In genomic region chr12:4828176-4828575, GRCh38 we compare ENCODE assay signal across 18 cellular contexts.
DNase-seq lines count a peak whose midpoint lies in the region; ATAC-seq and TF ChIP-seq lines count a peak whose summit lies in the region.
"Had no signal": no experiment of that assay in that cellular context is flagged by ENCODE, and none has a peak within 500 bp of the region (broad histone marks: within the 10 kb centered on the region; RNA-seq: fewer than 3 reads in every experiment).

No MANE protein-coding gene starts in this region.

- POLR2A ChIA-PET in CD8-positive, alpha-beta memory T cell (lab: Charles Lee), result no interaction called here
- POLR2A ChIA-PET in activated naive CD8-positive, alpha-beta T cell treated with anti-CD3 and anti-CD28 coated beads, Interleukin-2, amount 10 ng/mL, durations not matched to agents 7 days and 5 days (lab: Charles Lee), result interaction anchor here (0.8 to 0.9 kb wide), 2 partner anchors 9 to 12 kb away, joined by 3 read pairs; no protein-coding TSS in a partner anchor
- POLR2A ChIA-PET in SK-N-SH (lab: Yijun Ruan, JAX), result no interaction called here

- H4K20me1 ChIP-seq in BLaER1 (no peaks in the 10 kb centered on the region), OCI-LY3 (ENCODE audit: insufficient read depth, low read length) (no peaks in the 10 kb centered on the region), SK-N-SH (ENCODE audit: insufficient read depth) (no peaks in the 10 kb centered on the region)

- H3K79me2 ChIP-seq in OCI-LY3 (ENCODE audit: low read length) (no peaks in the 10 kb centered on the region), SK-N-SH (ENCODE audit: insufficient read depth) (no peaks in the 10 kb centered on the region)

- no peak for TF ChIP-seq CTCF in OCI-LY3 (IDR thresholded peaks at IDR 0.05; ENCODE audit: low read depth, low read length)
- TF ChIP-seq CTCF in SK-N-SH (IDR thresholded peaks at IDR 0.05), result no peak

- no peak for DNase-seq in CD8-positive, alpha-beta memory T cell
- DNase-seq in activated naive CD8-positive, alpha-beta T cell treated with anti-CD3 and anti-CD28 coated beads, Interleukin-2, amount 10 ng/mL, durations not matched to agents 7 days and 5 days, result no peak
- DNase-seq in SK-N-SH (no peak), D341Med (ENCODE audit: low spot score) (no peak)
- DNase-seq: activated effector memory CD4-positive, alpha-beta T cell treated with anti-CD3 and anti-CD28 coated beads, Interleukin-2, amount 50 U/mL, for 16 hours; effector CD4-positive, alpha-beta T cell; MM.1S; NCI-H187; stimulated activated CD4-positive, alpha-beta T cell treated with anti-CD3 and anti-CD28 coated beads, Interleukin-2, amount 100 ng/mL, for 24 hours; upper lobe of right lung had no signal

- CTCF ChIA-PET in CD8-positive, alpha-beta memory T cell (lab: Charles Lee), result interaction anchor here (2.4 to 3.7 kb wide), 2 partner anchors 21 to 29 kb away, joined by 5 to 21 read pairs; no protein-coding TSS in a partner anchor
- CTCF ChIA-PET in SK-N-SH (lab: Yijun Ruan, JAX), result interaction anchor here (1.7 kb wide), 1 partner anchor 30 kb away, joined by 5 read pairs; no protein-coding TSS in a partner anchor

- H3K27ac ChIP-seq in BLaER1 (peak overlapping the region; percentile 90), OCI-LY3 (ENCODE audit: low read length) (peak overlapping the region; percentile 98; the same call in 1 of the 2 replicates), SK-N-SH (ENCODE audit: low read depth in 2 of 2, low read length in 1 of 2) (no peak overlapping the region)
- no peak overlapping the region for H3K27ac ChIP-seq in CD8-positive, alpha-beta memory T cell (ENCODE audit: low read depth, low read length)
- H3K27ac ChIP-seq: gastroesophageal sphincter, upper lobe of right lung had no signal

- no peak for TF ChIP-seq RAD21 in SK-N-SH (IDR thresholded peaks at IDR 0.05; ENCODE audit: low read length)

- H3K36me3 Mint-ChIP-seq in CD8-positive, alpha-beta memory T cell, result no peaks in the 10 kb centered on the region
- H3K36me3 Mint-ChIP-seq in activated naive CD8-positive, alpha-beta T cell treated with anti-CD3 and anti-CD28 coated beads, Interleukin-2, amount 10 ng/mL, durations not matched to agents 7 days and 5 days, result peaks cover 32% of the 10 kb centered on the region

- H3K4me1 Mint-ChIP-seq in CD8-positive, alpha-beta memory T cell, result peaks cover 62 to 76% (median 69%) of the 10 kb centered on the region in 3 donors
- peaks cover 63% of the 10 kb centered on the region for H3K4me1 Mint-ChIP-seq in activated naive CD8-positive, alpha-beta T cell treated with anti-CD3 and anti-CD28 coated beads, Interleukin-2, amount 10 ng/mL, durations not matched to agents 7 days and 5 days

- ATAC-seq in activated naive CD8-positive, alpha-beta T cell treated with anti-CD3 and anti-CD28 coated beads, Interleukin-2, amount 10 ng/mL, durations not matched to agents 7 days and 5 days (ENCODE audit: low read depth), result no peak
- ATAC-seq in HG02981 (IDR thresholded peaks at IDR 0.05; ENCODE audit: unreplicated experiment) (no peak), GM21447 (IDR thresholded peaks at IDR 0.05; ENCODE audit: unreplicated experiment) (no peak)
- ATAC-seq: esophagus mucosa, gastroesophageal sphincter, HCT116, HepG2, upper lobe of right lung had no signal

- H3K9me3 ChIP-seq in BLaER1, result peaks cover 3% of the 10 kb centered on the region
- H3K9me3 ChIP-seq in CD8-positive, alpha-beta memory T cell (ENCODE audit: low read length), result no peaks in the 10 kb centered on the region
- H3K9me3 ChIP-seq in OCI-LY3 (ENCODE audit: insufficient read depth, low read length), result peaks cover 8% of the 10 kb centered on the region; the same call in 1 of the 2 replicates
- no peaks in the 10 kb centered on the region for H3K9me3 ChIP-seq in SK-N-SH
- H3K9me3 ChIP-seq: gastroesophageal sphincter, upper lobe of right lung had no signal

- H2AFZ ChIP-seq in OCI-LY3 (ENCODE audit: low read depth, low read length) (no peak overlapping the region), SK-N-SH (ENCODE audit: low read depth) (no peak overlapping the region)

- WGBS in SK-N-SH (ENCODE audit: low lambda C conversion rate), result 2% methylated on average over 4 of the region's 4 CpGs

- no peaks in the 10 kb centered on the region for H3K9me3 Mint-ChIP-seq in CD8-positive, alpha-beta memory T cell
- peaks cover 6% of the 10 kb centered on the region for H3K9me3 Mint-ChIP-seq in activated naive CD8-positive, alpha-beta T cell treated with anti-CD3 and anti-CD28 coated beads, Interleukin-2, amount 10 ng/mL, durations not matched to agents 7 days and 5 days

- H3K4me3 ChIP-seq in BLaER1 (peak overlapping the region; percentile 66), OCI-LY3 (ENCODE audit: low read length) (peak overlapping the region; percentile 73; the same call in 1 of the 2 replicates), SK-N-SH (ENCODE audit: low read depth in 2 of 2, low read length in 1 of 2) (no peak overlapping the region)
- H3K4me3 ChIP-seq in CD8-positive, alpha-beta memory T cell (ENCODE audit: low read length), result no peak overlapping the region
- H3K4me3 ChIP-seq: gastroesophageal sphincter, upper lobe of right lung had no signal

- H3K4me3 Mint-ChIP-seq in CD8-positive, alpha-beta memory T cell, result peak overlapping the region in 4 of 7 donors; percentile 37 to 80 (median 50)
- H3K4me3 Mint-ChIP-seq in activated naive CD8-positive, alpha-beta T cell treated with anti-CD3 and anti-CD28 coated beads, Interleukin-2, amount 10 ng/mL, durations not matched to agents 7 days and 5 days, result peak overlapping the region; percentile 87

- H3K36me3 ChIP-seq in BLaER1, result peaks cover 9% of the 10 kb centered on the region
- H3K36me3 ChIP-seq in CD8-positive, alpha-beta memory T cell (ENCODE audit: insufficient read depth, low read length), result no peaks in the 10 kb centered on the region
- H3K36me3 ChIP-seq in OCI-LY3 (replicated peaks; ENCODE audit: low read depth, low read length), result peaks cover 14% of the 10 kb centered on the region
- H3K36me3 ChIP-seq in SK-N-SH (replicated peaks in 1 of 2; ENCODE audit: control insufficient read depth in 1 of 2, insufficient read depth in 2 of 2, low read length in 1 of 2), result no peaks in the 10 kb centered on the region
- H3K36me3 ChIP-seq: gastroesophageal sphincter, upper lobe of right lung had no signal

- no peak for TF ChIP-seq EP300 in SK-N-SH (IDR thresholded peaks at IDR 0.05; ENCODE audit: borderline replicate concordance in 1 of 2, low read depth in 1 of 2, low read length in 1 of 2)

- H3K4me2 ChIP-seq in BLaER1 (peak overlapping the region; percentile 90), OCI-LY3 (ENCODE audit: low read length) (peak overlapping the region; percentile 94), SK-N-SH (no peak overlapping the region)

- H3F3A ChIP-seq in SK-N-SH (replicated peaks; ENCODE audit: insufficient read depth), result peaks cover 10% of the 10 kb centered on the region

- H3K27ac Mint-ChIP-seq in CD8-positive, alpha-beta memory T cell, result peak overlapping the region in 6 of 8 donors; percentile 50 to 79 (median 62)
- peak overlapping the region; percentile 88 for H3K27ac Mint-ChIP-seq in activated naive CD8-positive, alpha-beta T cell treated with anti-CD3 and anti-CD28 coated beads, Interleukin-2, amount 10 ng/mL, durations not matched to agents 7 days and 5 days

- peak overlapping the region; percentile 79 for H3K9ac ChIP-seq in BLaER1
- H3K9ac ChIP-seq in OCI-LY3 (ENCODE audit: low read length), result no peak overlapping the region
- no peak overlapping the region for H3K9ac ChIP-seq in SK-N-SH

- no peaks in the 10 kb centered on the region for H3K9me2 ChIP-seq in SK-N-SH

- H3K27me3 Mint-ChIP-seq in CD8-positive, alpha-beta memory T cell, result peaks cover 0 to under 1% of the 10 kb centered on the region in 2 donors
- no peaks in the 10 kb centered on the region for H3K27me3 Mint-ChIP-seq in activated naive CD8-positive, alpha-beta T cell treated with anti-CD3 and anti-CD28 coated beads, Interleukin-2, amount 10 ng/mL, durations not matched to agents 7 days and 5 days

- H3K27me3 ChIP-seq in BLaER1 (no peaks in the 10 kb centered on the region), OCI-LY3 (ENCODE audit: low read depth, low read length) (no peaks in the 10 kb centered on the region), SK-N-SH (ENCODE audit: insufficient read depth) (peaks cover 30% of the 10 kb centered on the region; the same call in 1 of the 2 replicates)
- H3K27me3 ChIP-seq in CD8-positive, alpha-beta memory T cell (ENCODE audit: insufficient read depth, low read length, poor library complexity, severe bottlenecking), result no peaks in the 10 kb centered on the region

- peaks cover 97% of the 10 kb centered on the region for H3K4me1 ChIP-seq in BLaER1
- H3K4me1 ChIP-seq in CD8-positive, alpha-beta memory T cell (ENCODE audit: insufficient read depth, low read length), result peaks cover 65% of the 10 kb centered on the region
- peaks cover 51% of the 10 kb centered on the region for H3K4me1 ChIP-seq in OCI-LY3 (ENCODE audit: low read length)
- H3K4me1 ChIP-seq in SK-N-SH (ENCODE audit: control insufficient read depth in 1 of 2, insufficient read depth in 2 of 2, low read depth in 1 of 2, low read length in 1 of 2), result no peaks in the 10 kb centered on the region
- H3K4me1 ChIP-seq: upper lobe of right lung had no signal

TF ChIP-seq in SK-N-SH, 30 proteins besides CTCF, POLR2A, EP300 and RAD21 (continues in another document):
- TF ChIP-seq FOXJ3 (CRISPR knock-in tag; IDR thresholded peaks at IDR 0.05) (no peak), NRF1 (IDR thresholded peaks at IDR 0.05; ENCODE audit: low read depth, low read length) (no peak), EZH2phosphoT487 (IDR thresholded peaks at IDR 0.05; ENCODE audit: borderline replicate concordance, low read depth) (no peak), FOXM1 (IDR thresholded peaks at IDR 0.05; ENCODE audit: low read depth) (no peak), MEF2A (IDR thresholded peaks at IDR 0.05; ENCODE audit: borderline replicate concordance, low read depth) (no peak), GABPA (IDR thresholded peaks at IDR 0.05; ENCODE audit: low read depth) (no peak), IRF3 (IDR thresholded peaks at IDR 0.05; ENCODE audit: low read depth, low read length) (no peak), JUND (IDR thresholded peaks at IDR 0.05) (no peak), SMC3 (IDR thresholded peaks at IDR 0.05; ENCODE audit: low read depth, low read length) (no peak)

Comparison
In these comparisons a context has a peak if more than half of its experiments do, and no peak if none do; other contexts are left out.
1. H3K27ac ChIP-seq: peak in BLaER1 (single experiment) and OCI-LY3 (single experiment); none in CD8-positive, alpha-beta memory T cell (single experiment) and SK-N-SH (0 of 2).
2. H3K4me3 ChIP-seq: peak in BLaER1 (single experiment) and OCI-LY3 (single experiment); none in CD8-positive, alpha-beta memory T cell (single experiment) and SK-N-SH (0 of 2).